ENCODE assay signal across 10 cellular contexts in the genomic region with DNA sequence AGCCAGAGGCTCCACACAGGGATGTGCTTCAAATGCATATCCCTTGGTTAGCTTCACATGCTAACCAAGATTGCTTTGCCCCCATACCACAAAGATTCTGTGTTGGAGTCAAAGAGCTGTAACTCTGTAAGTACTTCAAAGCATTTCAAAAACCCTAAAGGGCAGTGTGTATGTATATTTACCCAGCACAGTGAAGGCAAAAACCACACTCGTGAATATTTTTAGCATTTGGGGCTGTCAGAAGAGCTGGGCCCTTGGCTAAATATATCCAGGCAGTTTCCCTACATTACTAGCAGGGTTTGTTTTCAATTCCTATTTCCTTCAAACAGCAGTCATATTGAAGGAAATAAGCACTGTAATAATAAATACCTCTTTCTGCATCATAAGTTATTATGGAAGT.
DNase-seq lines count a peak whose midpoint lies in the region; ATAC-seq and TF ChIP-seq lines count a peak whose summit lies in the region.
"Had no signal": no experiment of that assay in that cellular context is flagged by ENCODE, and none has a peak within 500 bp of the region (broad histone marks: within the 10 kb centered on the region; RNA-seq: fewer than 3 reads in every experiment).

No MANE protein-coding gene starts in this region.

- intact Hi-C loops in activated T-helper 2 cell treated with anti-CD3 and anti-CD28 coated beads, Interferon-gamma antibody, Interleukin-2, Interleukin-4, amounts not matched to agents 10 μg/mL and 5 μg/mL and 100 μg/mL, durations not matched to agents 14 hours and 24 hours and 36 hours (cut with micrococcal nuclease) = no loop called here

- peak; percentile 80 for ATAC-seq in GM18511 (IDR thresholded peaks at IDR 0.05; ENCODE audit: unreplicated experiment)
- no peak for ATAC-seq in GM19455 (IDR thresholded peaks at IDR 0.05; ENCODE audit: unreplicated experiment)
- no peak for ATAC-seq in HG03521 (IDR thresholded peaks at IDR 0.05; ENCODE audit: unreplicated experiment)

- peaks cover 9% of the 10 kb centered on the region for H3K36me3 Mint-ChIP-seq in HFFc6 (ENCODE audit: low read depth)
- H3K36me3 Mint-ChIP-seq in activated T-helper 2 cell treated with anti-CD3 and anti-CD28 coated beads, Interferon-gamma antibody, Interleukin-2, Interleukin-4, amounts not matched to agents 10 μg/mL and 5 μg/mL and 100 μg/mL, durations not matched to agents 14 hours and 24 hours and 36 hours (ENCODE audit: low read depth) = no peaks in the 10 kb centered on the region

- TF ChIP-seq CTCF in HFFc6 (IDR thresholded peaks at IDR 0.05) = no peak

- DNase-seq in HFFc6 (no peak), MV-4-11 (lab: John Stamatoyannopoulos, UW) (peak; percentile 94), myocyte (ENCODE audit: low read depth) (peak; percentile 59)
- DNase-seq in stimulated activated CD4-positive, alpha-beta T cell treated with anti-CD3 and anti-CD28 coated beads, Interleukin-15, amount 100 ng/mL, for 24 hours = no peak
- DNase-seq in activated T-helper 2 cell treated with anti-CD3 and anti-CD28 coated beads, Interferon-gamma antibody, Interleukin-2, Interleukin-4, amounts not matched to agents 10 μg/mL and 5 μg/mL and 100 μg/mL, durations not matched to agents 14 hours and 24 hours and 36 hours (ENCODE audit: low spot score) = no peak
- DNase-seq: COR-L47, pancreas had no signal

- peak overlapping the region; percentile 65 for H3K27ac Mint-ChIP-seq in HFFc6
- no peak overlapping the region for H3K27ac Mint-ChIP-seq in activated T-helper 2 cell treated with anti-CD3 and anti-CD28 coated beads, Interferon-gamma antibody, Interleukin-2, Interleukin-4, amounts not matched to agents 10 μg/mL and 5 μg/mL and 100 μg/mL, durations not matched to agents 14 hours and 24 hours and 36 hours

- no peaks in the 10 kb centered on the region for H3K27me3 Mint-ChIP-seq in HFFc6 (ENCODE audit: insufficient read depth)
- peaks cover 48% of the 10 kb centered on the region for H3K27me3 Mint-ChIP-seq in activated T-helper 2 cell treated with anti-CD3 and anti-CD28 coated beads, Interferon-gamma antibody, Interleukin-2, Interleukin-4, amounts not matched to agents 10 μg/mL and 5 μg/mL and 100 μg/mL, durations not matched to agents 14 hours and 24 hours and 36 hours (ENCODE audit: low read depth)

- H3K9me3 Mint-ChIP-seq in HFFc6 = peaks cover 8% of the 10 kb centered on the region
- H3K9me3 Mint-ChIP-seq in activated T-helper 2 cell treated with anti-CD3 and anti-CD28 coated beads, Interferon-gamma antibody, Interleukin-2, Interleukin-4, amounts not matched to agents 10 μg/mL and 5 μg/mL and 100 μg/mL, durations not matched to agents 14 hours and 24 hours and 36 hours = no peaks in the 10 kb centered on the region

- H3K4me1 Mint-ChIP-seq in HFFc6 (ENCODE audit: low read depth) = peaks cover 65% of the 10 kb centered on the region
- peaks cover 18% of the 10 kb centered on the region for H3K4me1 Mint-ChIP-seq in activated T-helper 2 cell treated with anti-CD3 and anti-CD28 coated beads, Interferon-gamma antibody, Interleukin-2, Interleukin-4, amounts not matched to agents 10 μg/mL and 5 μg/mL and 100 μg/mL, durations not matched to agents 14 hours and 24 hours and 36 hours (ENCODE audit: low read depth)

- no peak overlapping the region for H3K4me3 Mint-ChIP-seq in HFFc6
- H3K4me3 Mint-ChIP-seq in activated T-helper 2 cell treated with anti-CD3 and anti-CD28 coated beads, Interferon-gamma antibody, Interleukin-2, Interleukin-4, amounts not matched to agents 10 μg/mL and 5 μg/mL and 100 μg/mL, durations not matched to agents 14 hours and 24 hours and 36 hours (ENCODE audit: low read depth) = no peak overlapping the region

Comparison
In these comparisons a context has a peak if more than half of its experiments do, and no peak if none do; other contexts are left out.
1. DNase-seq: peak in MV-4-11 (single experiment) and myocyte (single experiment); none in HFFc6 (single experiment), stimulated activated CD4-positive, alpha-beta T cell treated with anti-CD3 and anti-CD28 coated beads, Interleukin-15, amount 100 ng/mL, for 24 hours (single experiment) and activated T-helper 2 cell treated with anti-CD3 and anti-CD28 coated beads, Interferon-gamma antibody, Interleukin-2, Interleukin-4, amounts not matched to agents 10 μg/mL and 5 μg/mL and 100 μg/mL, durations not matched to agents 14 hours and 24 hours and 36 hours (single experiment).